ENCODE assay signal across 10 cellular contexts in genomic region chr12:65536876-65537661, GRCh38.
DNase-seq lines count a peak whose midpoint lies in the region; ATAC-seq, FAIRE-seq and TF ChIP-seq lines count a peak whose summit lies in the region.
"Had no signal": no experiment of that assay in that cellular context is flagged by ENCODE, and none has a peak within 500 bp of the region (broad histone marks: within the 10 kb centered on the region; RNA-seq: fewer than 3 reads in every experiment).

No MANE protein-coding gene starts in this region.

- H3K4me1 ChIP-seq in SJSA1 (replicated peaks) (peaks cover 59% of the 10 kb centered on the region), sigmoid colon (peaks cover 0 to 17% (median 9%) of the 10 kb centered on the region in 4 donors), suprapubic skin (peaks cover 4% of the 10 kb centered on the region)

- H3K27me3 ChIP-seq in SJSA1 (replicated peaks), result no peaks in the 10 kb centered on the region
- H3K27me3 ChIP-seq in sigmoid colon, result no peaks in the 10 kb centered on the region
- no peaks in the 10 kb centered on the region for H3K27me3 ChIP-seq in suprapubic skin

- DNase-seq in GM12891 (ENCODE audit: insufficient read length, low spot score), result no peak
- DNase-seq in SJSA1 (ENCODE audit: low read depth in 1 of 2, low spot score in 2 of 2), result peak; percentile 97 to 98
- peak; percentile 80 for DNase-seq in foreskin melanocyte
- DNase-seq in sigmoid colon, result peak; percentile 81
- DNase-seq in NCI-H2107 (lab: John Stamatoyannopoulos, UW), result no peak
- DNase-seq in suprapubic skin (ENCODE audit: low spot score in 2 of 2), result no peak
- DNase-seq in cerebellar nuclear complex (lab: John Stamatoyannopoulos, UW), result no peak
- DNase-seq: stimulated activated CD4-positive, alpha-beta T cell treated with anti-CD3 and anti-CD28 coated beads, Interleukin-2, amount 100 ng/mL, for 24 hours had no signal

- H3K27ac ChIP-seq in SJSA1, result peak overlapping the region; percentile 95
- peak overlapping the region; percentile 9 to 68 (median 61) for H3K27ac ChIP-seq in sigmoid colon
- H3K27ac ChIP-seq in suprapubic skin, result no peak overlapping the region

- TF ChIP-seq EP300 in sigmoid colon (IDR thresholded peaks at IDR 0.05) (peak; percentile 74 to 95 (median 88)), suprapubic skin (IDR thresholded peaks at IDR 0.05) (no peak)

- H3K36me3 Mint-ChIP-seq in activated T-helper 17 cell treated with anti-CD3 and anti-CD28 coated beads, Interleukin-2, amount 50 U/mL, for 72 hours (ENCODE audit: low read depth), result no peaks in the 10 kb centered on the region
- H3K36me3 Mint-ChIP-seq: IgD-negative memory B cell had no signal

- H3K4me3 Mint-ChIP-seq in activated T-helper 17 cell treated with anti-CD3 and anti-CD28 coated beads, Interleukin-2, amount 50 U/mL, for 72 hours, result no peak overlapping the region
- H3K4me3 Mint-ChIP-seq: IgD-negative memory B cell had no signal

- no peak for TF ChIP-seq CTCF in sigmoid colon (IDR thresholded peaks at IDR 0.05)
- no peak for TF ChIP-seq CTCF in suprapubic skin (IDR thresholded peaks at IDR 0.05)

- H3K36me3 ChIP-seq in SJSA1 (no peaks in the 10 kb centered on the region), sigmoid colon (no peaks in the 10 kb centered on the region), suprapubic skin (no peaks in the 10 kb centered on the region)

- peaks cover 11% of the 10 kb centered on the region; the same call in 1 of the 2 replicates for H3K9me3 ChIP-seq in SJSA1 (replicated peaks)
- peaks cover 0 to 17% (median 4%) of the 10 kb centered on the region in 4 donors for H3K9me3 ChIP-seq in sigmoid colon
- H3K9me3 ChIP-seq in suprapubic skin, result peaks cover 12% of the 10 kb centered on the region

- H3K4me3 ChIP-seq in SJSA1 (no peak overlapping the region), sigmoid colon (no peak overlapping the region), suprapubic skin (no peak overlapping the region)

- intact Hi-C loops in sigmoid colon (cut with DNase I), result loop anchor here (10.0 kb wide), 2 partner anchors 232 to 372 kb away; partner anchors contain the start of gene LEMD3

- no peaks in the 10 kb centered on the region for H3K27me3 Mint-ChIP-seq in activated T-helper 17 cell treated with anti-CD3 and anti-CD28 coated beads, Interleukin-2, amount 50 U/mL, for 72 hours

- FAIRE-seq in GM12891 (lab: Jason Lieb, UNC), result no peak

- ATAC-seq in activated T-helper 17 cell treated with anti-CD3 and anti-CD28 coated beads, Interleukin-2, amount 50 U/mL, for 72 hours (replicated peaks), result no peak

- no peak overlapping the region for H3K27ac Mint-ChIP-seq in activated T-helper 17 cell treated with anti-CD3 and anti-CD28 coated beads, Interleukin-2, amount 50 U/mL, for 72 hours
- H3K27ac Mint-ChIP-seq: IgD-negative memory B cell had no signal

- TF ChIP-seq POLR2A in GM12891 (IDR thresholded peaks at IDR 0.05; ENCODE audit: low read depth, low read length) (no peak), sigmoid colon (IDR thresholded peaks at IDR 0.05) (no peak), suprapubic skin (IDR thresholded peaks at IDR 0.05) (no peak)

- 50 to 67% methylated on average over 6 of the region's 6 CpGs for WGBS in sigmoid colon, 2 donors
- 32% methylated on average over 6 of the region's 6 CpGs for WGBS in suprapubic skin

- peaks cover 10% of the 10 kb centered on the region for H3K9me3 Mint-ChIP-seq in activated T-helper 17 cell treated with anti-CD3 and anti-CD28 coated beads, Interleukin-2, amount 50 U/mL, for 72 hours

- no peaks in the 10 kb centered on the region for H3K4me1 Mint-ChIP-seq in activated T-helper 17 cell treated with anti-CD3 and anti-CD28 coated beads, Interleukin-2, amount 50 U/mL, for 72 hours
- H3K4me1 Mint-ChIP-seq: IgD-negative memory B cell had no signal

TF ChIP-seq in GM12891, 5 proteins besides CTCF, POLR2A, EP300 and RAD21:
- TF ChIP-seq SPI1 (IDR thresholded peaks at IDR 0.05; ENCODE audit: low read depth, low read length) (0 out of 2 replicates have a peak, but pooled peaks have one; percentile 4), POLR2AphosphoS5 (IDR thresholded peaks at IDR 0.05; ENCODE audit: low read depth, low read length) (no peak)

Comparison
In these comparisons a context has a peak if more than half of its experiments do, and no peak if none do; other contexts are left out.
1. DNase-seq: peak in SJSA1 (2 of 2), foreskin melanocyte (single experiment) and sigmoid colon (single experiment); none in GM12891 (single experiment), NCI-H2107 (single experiment), suprapubic skin (0 of 2) and cerebellar nuclear complex (0 of 2).